In the genomic region with DNA sequence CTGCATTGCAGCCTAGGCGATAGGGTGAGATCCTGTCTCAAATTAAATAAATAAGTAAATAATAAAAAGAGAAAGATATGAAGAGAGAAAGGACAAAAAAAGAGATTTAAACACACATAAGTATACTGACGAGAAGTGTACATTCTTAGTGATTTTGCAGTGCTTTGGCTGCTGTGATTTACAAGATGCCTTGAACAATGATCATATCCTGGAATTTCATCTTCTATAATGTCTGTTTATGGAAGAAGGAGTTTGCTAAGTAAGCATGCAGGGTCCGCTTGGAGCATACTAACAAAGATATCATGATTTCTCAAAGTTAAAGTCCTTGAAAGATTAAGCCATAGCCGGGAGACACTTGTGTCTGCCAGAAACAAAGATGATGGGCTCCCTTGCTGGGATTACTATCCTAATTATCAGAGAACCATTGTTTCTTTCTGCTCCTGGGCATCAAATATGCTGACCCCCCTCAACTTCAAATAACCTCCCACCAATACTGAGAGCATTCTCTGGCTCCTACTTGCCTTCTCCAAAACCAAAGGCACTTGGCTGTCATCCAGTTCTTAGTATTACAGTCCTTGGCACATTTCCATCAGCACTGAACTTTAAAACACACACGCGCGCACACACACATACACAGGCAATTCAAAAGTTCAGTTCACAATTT, we compare ENCODE assay signal across 9 cellular contexts. TPM values are rescaled to one million over a fixed set of nuclear protein-coding genes. Genes with fewer than 3 reads are reported as not detected.
DNase-seq lines count a peak whose midpoint lies in the region; ATAC-seq and TF ChIP-seq lines count a peak whose summit lies in the region.
"Had no signal": no experiment of that assay in that cellular context is flagged by ENCODE, and none has a peak within 500 bp of the region (broad histone marks: within the 10 kb centered on the region; RNA-seq: fewer than 3 reads in every experiment).

No MANE protein-coding gene starts in this region.

- no peak overlapping the region for H3K27ac ChIP-seq in mesenchymal stem cell (ENCODE audit: low read length, poor library complexity, severe bottlenecking)

- H3K9me3 ChIP-seq in BE2C (no peaks in the 10 kb centered on the region), mesenchymal stem cell (ENCODE audit: control insufficient read depth, low read length) (no peaks in the 10 kb centered on the region)

- H2BK12ac ChIP-seq in mesenchymal stem cell (ENCODE audit: low read length in 2 of 2): no peak overlapping the region

- H3K4me2 ChIP-seq in mesenchymal stem cell (ENCODE audit: low read length, poor library complexity, severe bottlenecking): no peak overlapping the region

- H3K36me3 ChIP-seq in BE2C: no peaks in the 10 kb centered on the region
- H3K36me3 ChIP-seq in mesenchymal stem cell (ENCODE audit: control insufficient read depth in 1 of 2, insufficient read depth in 2 of 2, low read depth in 1 of 2, low read length in 2 of 2): no peaks in the 10 kb centered on the region

- no peak overlapping the region for H3K23ac ChIP-seq in mesenchymal stem cell (ENCODE audit: low read length in 2 of 2)

- in situ Hi-C loops in GM13976 (cut with MboI; ENCODE audit: low sequenced_read_pairs, unreplicated experiment): no loop called here

- 79% methylated on average over 5 of the region's 7 CpGs for WGBS in mesenchymal stem cell

- no peak overlapping the region for H3K4ac ChIP-seq in mesenchymal stem cell (ENCODE audit: low read depth in 1 of 2, low read length in 2 of 2)

- H2AFZ ChIP-seq in mesenchymal stem cell (ENCODE audit: low read depth, low read length): no peak overlapping the region

- peaks cover 12% of the 10 kb centered on the region for H3K4me1 Mint-ChIP-seq in endothelial cell (ENCODE audit: unreplicated experiment)
- no peaks in the 10 kb centered on the region for H3K4me1 Mint-ChIP-seq in WTC11
- H3K4me1 Mint-ChIP-seq: memory B cell had no signal

- H3K27me3 ChIP-seq in BE2C (no peaks in the 10 kb centered on the region), mesenchymal stem cell (ENCODE audit: control insufficient read depth in 1 of 2, insufficient read depth in 1 of 2, low read length in 2 of 2) (no peaks in the 10 kb centered on the region)

- POLR2A ChIA-PET in WTC11 (lab: Charles Lee): no interaction called here

- no peak overlapping the region for H2AK5ac ChIP-seq in mesenchymal stem cell (ENCODE audit: low read length, severe bottlenecking)

- no peak overlapping the region for H2BK15ac ChIP-seq in mesenchymal stem cell (ENCODE audit: low read depth, poor library complexity, severe bottlenecking)

- no peaks in the 10 kb centered on the region for H3K36me3 Mint-ChIP-seq in endothelial cell (ENCODE audit: low read depth, unreplicated experiment)
- H3K36me3 Mint-ChIP-seq in WTC11: no peaks in the 10 kb centered on the region
- H3K36me3 Mint-ChIP-seq: memory B cell had no signal

- CTCF ChIA-PET in WTC11 (lab: Charles Lee): no interaction called here

- no peak overlapping the region for H4K91ac ChIP-seq in mesenchymal stem cell (ENCODE audit: low read length)

- DNase-seq in BE2C (peak; percentile 27), NCI-H1105 (lab: John Stamatoyannopoulos, UW) (peak; percentile 89), brain pericyte (ENCODE audit: low read depth, low spot score) (peak; percentile 75), mesenchymal stem cell (peak; percentile 80), endothelial cell (ENCODE audit: low spot score) (no peak), GM13976 (ENCODE audit: low spot score) (no peak), WTC11 (ENCODE audit: low spot score) (no peak)

- H3K14ac ChIP-seq in mesenchymal stem cell (ENCODE audit: low read length in 2 of 2): no peak overlapping the region

- peak overlapping the region; percentile 5 for H3K9ac ChIP-seq in mesenchymal stem cell (ENCODE audit: low read length)

- H3K9me3 Mint-ChIP-seq in endothelial cell (ENCODE audit: unreplicated experiment): no peaks in the 10 kb centered on the region
- H3K9me3 Mint-ChIP-seq in WTC11: peaks cover 4% of the 10 kb centered on the region

- H3K4me3 ChIP-seq in BE2C (ENCODE audit: low read depth, low read length): no peak overlapping the region
- no peak overlapping the region for H3K4me3 ChIP-seq in mesenchymal stem cell (ENCODE audit: insufficient read depth in 1 of 2, low read depth in 1 of 2, low read length in 2 of 2)

- no peaks in the 10 kb centered on the region for H3K79me1 ChIP-seq in mesenchymal stem cell (replicated peaks; ENCODE audit: low read length, poor library complexity, severe bottlenecking)

- H3K27me3 Mint-ChIP-seq in endothelial cell (ENCODE audit: unreplicated experiment) (no peaks in the 10 kb centered on the region), WTC11 (ENCODE audit: low read depth) (no peaks in the 10 kb centered on the region)

- TF ChIP-seq CTCF in BE2C (IDR thresholded peaks at IDR 0.05; ENCODE audit: low read depth, low read length): no peak
- TF ChIP-seq CTCF in endothelial cell (IDR thresholded peaks at IDR 0.05; ENCODE audit: unreplicated experiment): no peak
- no peak for TF ChIP-seq CTCF in GM13976 (IDR thresholded peaks at IDR 0.05; ENCODE audit: borderline replicate concordance, control extremely low read depth, extremely low read depth, insufficient read depth, missing control alignments)
- TF ChIP-seq CTCF in WTC11 (IDR thresholded peaks at IDR 0.05): no peak

- H2BK5ac ChIP-seq in mesenchymal stem cell (ENCODE audit: low read depth, low read length, poor library complexity, severe bottlenecking): no peak overlapping the region

- H2BK120ac ChIP-seq in mesenchymal stem cell (ENCODE audit: low read depth, low read length): peak overlapping the region; percentile 5

- H3K4me1 ChIP-seq in BE2C (no peaks in the 10 kb centered on the region), mesenchymal stem cell (ENCODE audit: control insufficient read depth, insufficient read depth, low read depth, low read length) (no peaks in the 10 kb centered on the region)

- H3K27ac Mint-ChIP-seq in endothelial cell (ENCODE audit: unreplicated experiment) (no peak overlapping the region), WTC11 (no peak overlapping the region)
- H3K27ac Mint-ChIP-seq: memory B cell had no signal

- no peak overlapping the region for H4K8ac ChIP-seq in mesenchymal stem cell (ENCODE audit: low read length)

- no peak for ATAC-seq in HG03039 (IDR thresholded peaks at IDR 0.05; ENCODE audit: unreplicated experiment)
- ATAC-seq in WTC11: no peak

- H3K4me3 Mint-ChIP-seq in endothelial cell (ENCODE audit: unreplicated experiment): no peak overlapping the region
- H3K4me3 Mint-ChIP-seq in WTC11: no peak overlapping the region
- H3K4me3 Mint-ChIP-seq: memory B cell had no signal

- no peak overlapping the region for H3K18ac ChIP-seq in mesenchymal stem cell (ENCODE audit: low read depth in 1 of 2, low read length in 2 of 2)

TF ChIP-seq in WTC11, 78 proteins besides CTCF, POLR2A, EP300 and RAD21:
- TF ChIP-seq JAZF1 (CRISPR knock-in tag; IDR thresholded peaks at IDR 0.05): no peak
- TF ChIP-seq SMAD3 (CRISPR knock-in tag; IDR thresholded peaks at IDR 0.05; ENCODE audit: borderline replicate concordance): no peak
- TF ChIP-seq NR3C1 (CRISPR knock-in tag; conservative IDR thresholded peaks at IDR 0.05; ENCODE audit: low read depth): no peak
- TF ChIP-seq GRHL2 (CRISPR knock-in tag; IDR thresholded peaks at IDR 0.05; ENCODE audit: insufficient replicate concordance, severe bottlenecking): no peak
- no peak for TF ChIP-seq NFE2L1 (CRISPR knock-in tag; IDR thresholded peaks at IDR 0.05)
- TF ChIP-seq, protein P1, sequence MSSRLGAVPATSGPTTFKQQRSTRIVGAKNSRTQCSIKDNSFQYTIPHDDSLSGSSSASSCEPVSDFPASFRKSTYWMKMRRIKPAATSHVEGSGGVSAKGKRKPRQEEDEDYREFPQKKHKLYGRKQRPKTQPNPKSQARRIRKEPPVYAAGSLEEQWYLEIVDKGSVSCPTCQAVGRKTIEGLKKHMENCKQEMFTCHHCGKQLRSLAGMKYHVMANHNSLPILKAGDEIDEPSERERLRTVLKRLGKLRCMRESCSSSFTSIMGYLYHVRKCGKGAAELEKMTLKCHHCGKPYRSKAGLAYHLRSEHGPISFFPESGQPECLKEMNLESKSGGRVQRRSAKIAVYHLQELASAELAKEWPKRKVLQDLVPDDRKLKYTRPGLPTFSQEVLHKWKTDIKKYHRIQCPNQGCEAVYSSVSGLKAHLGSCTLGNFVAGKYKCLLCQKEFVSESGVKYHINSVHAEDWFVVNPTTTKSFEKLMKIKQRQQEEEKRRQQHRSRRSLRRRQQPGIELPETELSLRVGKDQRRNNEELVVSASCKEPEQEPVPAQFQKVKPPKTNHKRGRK (CRISPR knock-in tag; IDR thresholded peaks at IDR 0.05; ENCODE audit: borderline replicate concordance): no peak
- no peak for TF ChIP-seq ZNF232 (CRISPR knock-in tag; IDR thresholded peaks at IDR 0.05)
- no peak for TF ChIP-seq ATF1 (CRISPR knock-in tag; IDR thresholded peaks at IDR 0.05)
- TF ChIP-seq EMX1 (CRISPR knock-in tag; IDR thresholded peaks at IDR 0.05): no peak
- no peak for TF ChIP-seq TCF7 (CRISPR knock-in tag; IDR thresholded peaks at IDR 0.05; ENCODE audit: low read depth)
- no peak for TF ChIP-seq NFYB (CRISPR knock-in tag; conservative IDR thresholded peaks at IDR 0.05; ENCODE audit: low read depth)
- TF ChIP-seq TP53 (CRISPR knock-in tag; IDR thresholded peaks at IDR 0.05): no peak
- TF ChIP-seq SMAD4 (CRISPR knock-in tag; IDR thresholded peaks at IDR 0.05): no peak
- no peak for TF ChIP-seq FOXP1 (CRISPR knock-in tag; IDR thresholded peaks at IDR 0.05; ENCODE audit: borderline replicate concordance)
- no peak for TF ChIP-seq GABPB1 (CRISPR knock-in tag; IDR thresholded peaks at IDR 0.05)
- TF ChIP-seq, protein P2, sequence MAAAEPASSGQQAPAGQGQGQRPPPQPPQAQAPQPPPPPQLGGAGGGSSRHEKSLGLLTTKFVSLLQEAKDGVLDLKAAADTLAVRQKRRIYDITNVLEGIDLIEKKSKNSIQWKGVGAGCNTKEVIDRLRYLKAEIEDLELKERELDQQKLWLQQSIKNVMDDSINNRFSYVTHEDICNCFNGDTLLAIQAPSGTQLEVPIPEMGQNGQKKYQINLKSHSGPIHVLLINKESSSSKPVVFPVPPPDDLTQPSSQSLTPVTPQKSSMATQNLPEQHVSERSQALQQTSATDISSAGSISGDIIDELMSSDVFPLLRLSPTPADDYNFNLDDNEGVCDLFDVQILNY (CRISPR knock-in tag; IDR thresholded peaks at IDR 0.05): no peak

RNA-seq across cellular contexts. Expression of a gene that starts 47.5 kb away (rescaled TPM):
- polyA plus RNA-seq in BE2C (2012; ENCODE audit: insufficient read depth, insufficient read length, low read depth): 4.9 TPM
- polyA plus RNA-seq in mesenchymal stem cell (2013, experiment 1 of 2): 18.9 TPM
- 20.5 TPM for polyA plus RNA-seq in mesenchymal stem cell (2013, experiment 2 of 2)
- 22.9 TPM for total RNA-seq in endothelial cell (ENCODE audit: unreplicated experiment)
- total RNA-seq in WTC11 (2021): 9.0 to 12.0 TPM (median 11.1 TPM) in 3 replicates

Comparison
In these comparisons a context has a peak if more than half of its experiments do, and no peak if none do; other contexts are left out.
1. DNase-seq: peak in BE2C (single experiment), NCI-H1105 (single experiment), brain pericyte (single experiment) and mesenchymal stem cell (single experiment); none in endothelial cell (single experiment), GM13976 (single experiment) and WTC11 (single experiment).